In genomic region chr1:151720974-151721787, GRCh38 we compare ENCODE assay signal across 8 cellular contexts. TPM values are rescaled to one million over a fixed set of nuclear protein-coding genes. Genes with fewer than 3 reads are reported as not detected.
DNase-seq lines count a peak whose midpoint lies in the region; ATAC-seq, FAIRE-seq and TF ChIP-seq lines count a peak whose summit lies in the region.

Gene RIIAD1, plus strand, starts transcription at chr1:151721522. Its CDS starts 15 bp downstream, at chr1:151721537.

- 10 to 12% methylated on average over 41 to 44 of the region's 44 CpGs for WGBS in pancreas, 2 donors

- peak within 1 kb of the TSS; percentile 77 for H3K4me3 ChIP-seq in ACC112 (ENCODE audit: low read depth, low read length)
- H3K4me3 ChIP-seq in pancreas = peak within 1 kb of the TSS; percentile 9 to 47 (median 21)

- no peak for TF ChIP-seq CTCF in pancreas (IDR thresholded peaks at IDR 0.05)

- H3K27ac Mint-ChIP-seq in activated T-cell treated with anti-CD3 and anti-CD28 coated beads, Interleukin-2, amount 50 U/mL, for 72 hours = no peak within 1 kb of the TSS

- peaks cover 80% of the 10 kb centered on the region for H3K27me3 ChIP-seq in ACC112 (ENCODE audit: insufficient read depth, low read length)
- H3K27me3 ChIP-seq in pancreas = no peaks in the 10 kb centered on the region

- H3K9me3 Mint-ChIP-seq in activated T-cell treated with anti-CD3 and anti-CD28 coated beads, Interleukin-2, amount 50 U/mL, for 72 hours = no peaks in the 10 kb centered on the region

- peak; percentile 90 to 92 for ATAC-seq in activated T-cell treated with anti-CD3 and anti-CD28 coated beads, Interleukin-2, amount 50 U/mL, for 72 hours (replicated peaks in 1 of 2)
- peak; percentile 77 to 87 (median 78) for ATAC-seq in pancreas
- no peak for ATAC-seq in GM18907 (IDR thresholded peaks at IDR 0.05; ENCODE audit: unreplicated experiment)

- peaks cover 67% of the 10 kb centered on the region for H3K27me3 Mint-ChIP-seq in activated T-cell treated with anti-CD3 and anti-CD28 coated beads, Interleukin-2, amount 50 U/mL, for 72 hours (ENCODE audit: low read depth)

- H3K36me3 ChIP-seq in ACC112 (ENCODE audit: insufficient read depth, low read length) (no peaks in the 10 kb centered on the region), pancreas (no peaks in the 10 kb centered on the region)

- H3K9me3 ChIP-seq in pancreas = no peaks in the 10 kb centered on the region

- H3K36me3 Mint-ChIP-seq in activated T-cell treated with anti-CD3 and anti-CD28 coated beads, Interleukin-2, amount 50 U/mL, for 72 hours (ENCODE audit: insufficient read depth in 2 of 2) = no peaks in the 10 kb centered on the region

- H3K4me1 Mint-ChIP-seq in activated T-cell treated with anti-CD3 and anti-CD28 coated beads, Interleukin-2, amount 50 U/mL, for 72 hours (ENCODE audit: low read depth) = peaks cover 26% of the 10 kb centered on the region

- intact Hi-C loops in pancreas (cut with DNase I) = no loop called here

- H3K27ac ChIP-seq in ACC112 (ENCODE audit: low read depth, low read length) = no peak within 1 kb of the TSS
- H3K27ac ChIP-seq in pancreas = peak within 1 kb of the TSS in 3 of 4 donors; percentile 1 to 66 (median 36)

- peak; percentile 94 for DNase-seq in GM19238 (ENCODE audit: insufficient read length, low spot score)
- DNase-seq in NCI-H1092 treated with DMSO at 0.1 percent for 48 hours (lab: John Stamatoyannopoulos, UW) = peak; percentile 24
- peak; percentile 41 to 46 for DNase-seq in activated T-cell treated with anti-CD3 and anti-CD28 coated beads, Interleukin-2, amount 50 U/mL, for 72 hours
- DNase-seq in germinal center (ENCODE audit: low spot score) = peak; percentile 88
- DNase-seq in pancreas = peak in 1 of 6 donors; percentile 30
- DNase-seq in occipital lobe (lab: John Stamatoyannopoulos, UW) = no peak

- H2AFZ ChIP-seq in ACC112 (ENCODE audit: low read length, unreplicated experiment) = peak within 1 kb of the TSS; percentile 52

- no peaks in the 10 kb centered on the region for H3K79me2 ChIP-seq in ACC112 (ENCODE audit: control insufficient read depth, insufficient read depth, low read length, unreplicated experiment)

- H3K4me3 Mint-ChIP-seq in activated T-cell treated with anti-CD3 and anti-CD28 coated beads, Interleukin-2, amount 50 U/mL, for 72 hours = peak within 1 kb of the TSS; percentile 89 to 91

- no peak for FAIRE-seq in pancreas (lab: Jason Lieb, UNC)

- H3K4me1 ChIP-seq in ACC112 (ENCODE audit: control insufficient read depth, insufficient read depth, low read length, unreplicated experiment) (peaks cover 13% of the 10 kb centered on the region), pancreas (peaks cover 0 to 18% (median 6%) of the 10 kb centered on the region in 3 donors)

RNA-seq across cellular contexts. Expression of gene RIIAD1, which starts in this region (rescaled TPM):
- total RNA-seq in activated T-cell treated with anti-CD3 and anti-CD28 coated beads, Interleukin-2, amount 50 U/mL, for 72 hours = not detected
- total RNA-seq in pancreas = under 1 TPM in 4 of 6 donors, not detected in 2; 0.56 to 0.69 (median 0.63) TPM
- 1 to 10 TPM; 3.7 to 7.5 TPM for polyA plus RNA-seq in pancreas
- 7.8 TPM for total RNA-seq in occipital lobe

Comparison
In these comparisons a context has a peak if more than half of its experiments do, and no peak if none do; other contexts are left out.
1. Peak in DNase-seq and ATAC-seq in activated T-cell treated with anti-CD3 and anti-CD28 coated beads, Interleukin-2, amount 50 U/mL, for 72 hours; RNA of the gene not detected or under 1 TPM.